In the genomic region with DNA sequence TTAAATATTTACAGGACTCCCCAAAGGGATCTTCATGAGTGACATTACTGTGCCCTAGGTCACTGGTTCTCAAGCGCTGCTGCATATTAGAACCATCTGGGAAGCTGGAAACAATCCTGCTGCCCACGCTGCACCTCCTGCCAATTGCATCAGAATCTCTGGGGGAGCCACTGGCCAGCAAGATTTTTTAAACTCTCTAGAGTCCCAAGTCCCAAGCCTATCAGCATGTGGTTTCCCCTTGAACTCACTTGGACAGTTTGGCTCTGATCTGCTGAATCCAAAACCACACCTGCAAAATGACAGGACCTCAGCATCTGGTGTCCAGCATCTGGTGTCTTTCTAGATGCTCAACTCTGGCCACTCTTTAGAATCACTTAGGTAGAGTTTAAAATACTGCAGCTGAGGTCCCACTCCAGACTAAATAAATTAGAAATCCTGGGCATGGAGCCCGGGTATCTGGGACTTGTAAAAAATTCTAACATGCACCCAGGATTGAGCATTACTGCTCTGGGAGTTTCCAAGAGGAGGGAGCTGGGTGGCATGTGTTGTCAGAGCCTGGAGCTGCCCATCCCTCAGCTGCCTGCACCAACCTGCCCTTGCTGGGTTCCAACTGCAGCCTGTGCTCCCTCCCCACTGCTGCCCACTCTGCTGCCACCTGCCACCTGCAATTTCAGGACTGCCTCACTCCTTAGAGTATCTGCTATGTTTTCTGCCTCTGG, we compare ENCODE assay signal across 12 cellular contexts.
DNase-seq lines count a peak whose midpoint lies in the region; ATAC-seq and TF ChIP-seq lines count a peak whose summit lies in the region.
"Had no signal": no experiment of that assay in that cellular context is flagged by ENCODE, and none has a peak within 500 bp of the region (broad histone marks: within the 10 kb centered on the region; RNA-seq: fewer than 3 reads in every experiment).

No MANE protein-coding gene starts in this region.

- no peaks in the 10 kb centered on the region for H3K9me3 Mint-ChIP-seq in stimulated activated effector memory CD8-positive, alpha-beta T cell treated with anti-CD3 and anti-CD28 coated beads, Interleukin-12 subunit alpha, Interleukin-12 subunit beta, amount 100 ng/mL, for 72 hours
- H3K9me3 Mint-ChIP-seq in nephron progenitor cell: no peaks in the 10 kb centered on the region
- H3K9me3 Mint-ChIP-seq: activated CD8-positive, alpha-beta T cell treated with anti-CD3 and anti-CD28 coated beads for 36 hours had no signal

- ATAC-seq in GM19023 (IDR thresholded peaks at IDR 0.05; ENCODE audit: unreplicated experiment): peak; percentile 15
- ATAC-seq in stimulated activated effector memory CD8-positive, alpha-beta T cell treated with anti-CD3 and anti-CD28 coated beads, Interleukin-12 subunit alpha, Interleukin-12 subunit beta, amount 100 ng/mL, for 72 hours: peak; percentile 31

- H3K27ac Mint-ChIP-seq in stimulated activated effector memory CD8-positive, alpha-beta T cell treated with anti-CD3 and anti-CD28 coated beads, Interleukin-12 subunit alpha, Interleukin-12 subunit beta, amount 100 ng/mL, for 72 hours: no peak overlapping the region
- H3K27ac Mint-ChIP-seq in nephron progenitor cell: no peak overlapping the region
- H3K27ac Mint-ChIP-seq: activated CD8-positive, alpha-beta T cell treated with anti-CD3 and anti-CD28 coated beads for 36 hours had no signal

- DNase-seq in NCI-H446 treated with DMSO at 0.1 percent for 48 hours (lab: John Stamatoyannopoulos, UW): peak; percentile 39
- peak; percentile 79 for DNase-seq in fibroblast of peridontal ligament (ENCODE audit: extremely low read depth)
- DNase-seq in stimulated activated effector memory CD8-positive, alpha-beta T cell treated with anti-CD3 and anti-CD28 coated beads, Interleukin-12 subunit alpha, Interleukin-12 subunit beta, amount 100 ng/mL, for 72 hours (ENCODE audit: low spot score in 2 of 2): no peak
- no peak for DNase-seq in HuH-7.5 (ENCODE audit: low spot score)
- DNase-seq in globus pallidus (ENCODE audit: low spot score): no peak
- no peak for DNase-seq in nephron progenitor cell
- no peak for DNase-seq in medulla oblongata (ENCODE audit: extremely low spot score)
- DNase-seq: activated CD8-positive, alpha-beta T cell treated with anti-CD3 and anti-CD28 coated beads for 36 hours; GDM1; nucleus accumbens; SHP77 treated with DMSO at 0.1 percent for 48 hours had no signal

- peaks cover 7% of the 10 kb centered on the region for H3K27me3 Mint-ChIP-seq in nephron progenitor cell (ENCODE audit: low read depth, poor library complexity)
- H3K27me3 Mint-ChIP-seq: activated CD8-positive, alpha-beta T cell treated with anti-CD3 and anti-CD28 coated beads for 36 hours had no signal

- no peak for TF ChIP-seq CTCF in nephron progenitor cell (IDR thresholded peaks at IDR 0.05)

- no peak overlapping the region for H3K4me3 Mint-ChIP-seq in stimulated activated effector memory CD8-positive, alpha-beta T cell treated with anti-CD3 and anti-CD28 coated beads, Interleukin-12 subunit alpha, Interleukin-12 subunit beta, amount 100 ng/mL, for 72 hours
- no peak overlapping the region for H3K4me3 Mint-ChIP-seq in nephron progenitor cell
- H3K4me3 Mint-ChIP-seq: activated CD8-positive, alpha-beta T cell treated with anti-CD3 and anti-CD28 coated beads for 36 hours had no signal

- no peaks in the 10 kb centered on the region for H3K36me3 Mint-ChIP-seq in stimulated activated effector memory CD8-positive, alpha-beta T cell treated with anti-CD3 and anti-CD28 coated beads, Interleukin-12 subunit alpha, Interleukin-12 subunit beta, amount 100 ng/mL, for 72 hours
- no peaks in the 10 kb centered on the region for H3K36me3 Mint-ChIP-seq in nephron progenitor cell (ENCODE audit: low read depth)

- no peaks in the 10 kb centered on the region for H3K4me1 Mint-ChIP-seq in stimulated activated effector memory CD8-positive, alpha-beta T cell treated with anti-CD3 and anti-CD28 coated beads, Interleukin-12 subunit alpha, Interleukin-12 subunit beta, amount 100 ng/mL, for 72 hours
- H3K4me1 Mint-ChIP-seq in nephron progenitor cell: peaks cover 8% of the 10 kb centered on the region

Comparison
In these comparisons a context has a peak if more than half of its experiments do, and no peak if none do; other contexts are left out.
1. DNase-seq: peak in NCI-H446 treated with DMSO at 0.1 percent for 48 hours (single experiment) and fibroblast of peridontal ligament (single experiment); none in stimulated activated effector memory CD8-positive, alpha-beta T cell treated with anti-CD3 and anti-CD28 coated beads, Interleukin-12 subunit alpha, Interleukin-12 subunit beta, amount 100 ng/mL, for 72 hours (0 of 2), HuH-7.5 (single experiment), globus pallidus (single experiment), nephron progenitor cell (single experiment) and medulla oblongata (single experiment).